In the genomic region with DNA sequence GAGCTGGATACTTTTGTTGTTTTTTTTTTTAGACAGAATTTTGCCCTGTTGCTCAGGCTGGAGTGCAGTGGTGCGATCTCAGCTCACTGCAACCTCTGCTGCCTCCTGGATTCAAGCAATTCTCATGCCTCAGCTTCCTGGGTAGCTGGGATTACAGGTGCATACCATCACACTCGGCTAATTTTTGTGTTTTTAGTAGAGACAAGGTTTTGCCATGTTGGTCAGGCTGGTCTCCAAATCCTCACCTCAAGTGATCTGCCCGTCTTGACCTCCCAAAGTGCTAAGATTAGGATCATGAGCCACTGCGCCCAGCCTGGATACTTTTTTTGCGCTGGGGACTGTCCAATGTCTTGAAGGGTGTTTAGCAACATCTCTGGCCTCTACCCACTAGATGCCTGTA, we compare ENCODE assay signal across 35 cellular contexts. TPM values are rescaled to one million over a fixed set of nuclear protein-coding genes. Genes with fewer than 3 reads are reported as not detected.
"Had no signal": no experiment of that assay in that cellular context is flagged by ENCODE, and none has a peak within 500 bp of the region (broad histone marks: within the 10 kb centered on the region; RNA-seq: fewer than 3 reads in every experiment).

No MANE protein-coding gene starts in this region.

- DNase-seq: Karpas-422, Kasumi-1, MG63, MM.1S, MV-4-11, NCI-H1048, NCI-H1092, NCI-H1092 treated with DMSO at 0.1 percent for 48 hours, NCI-H1105, NCI-H1105 treated with DMSO at 0.1 percent for 48 hours, NCI-H1417, NCI-H1417 treated with DMSO at 0.1 percent for 48 hours, NCI-H1436, NCI-H1436 treated with DMSO at 0.1 percent for 48 hours, NCI-H146, NCI-H1694, NCI-H1694 treated with DMSO at 0.1 percent for 48 hours, NCI-H187, NCI-H187 treated with DMSO at 0.1 percent for 48 hours, NCI-H1930, NCI-H2029, NCI-H2029 treated with DMSO at 0.1 percent for 48 hours, NCI-H2081, NCI-H2081 treated with DMSO at 0.1 percent for 48 hours, NCI-H2107, NCI-H2171, NCI-H2171 treated with DMSO at 0.1 percent for 48 hours, NCI-H2227 treated with DMSO at 0.1 percent for 48 hours, NCI-H226, NCI-H345, NCI-H446, NCI-H446 treated with DMSO at 0.1 percent for 48 hours, NCI-H510A, NCI-H510A treated with DMSO at 0.1 percent for 48 hours had no signal

- H3K36me3 ChIP-seq: MG63 had no signal

- H3K27me3 ChIP-seq: MG63 had no signal

- H3K4me3 ChIP-seq: MG63 had no signal

RNA-seq across cellular contexts. Expression of a gene that starts 32.6 kb away (rescaled TPM):
- total RNA-seq: MCF 10A had no signal
